Comparison of ENCODE assay signal across 8 cellular contexts in the genomic region with DNA sequence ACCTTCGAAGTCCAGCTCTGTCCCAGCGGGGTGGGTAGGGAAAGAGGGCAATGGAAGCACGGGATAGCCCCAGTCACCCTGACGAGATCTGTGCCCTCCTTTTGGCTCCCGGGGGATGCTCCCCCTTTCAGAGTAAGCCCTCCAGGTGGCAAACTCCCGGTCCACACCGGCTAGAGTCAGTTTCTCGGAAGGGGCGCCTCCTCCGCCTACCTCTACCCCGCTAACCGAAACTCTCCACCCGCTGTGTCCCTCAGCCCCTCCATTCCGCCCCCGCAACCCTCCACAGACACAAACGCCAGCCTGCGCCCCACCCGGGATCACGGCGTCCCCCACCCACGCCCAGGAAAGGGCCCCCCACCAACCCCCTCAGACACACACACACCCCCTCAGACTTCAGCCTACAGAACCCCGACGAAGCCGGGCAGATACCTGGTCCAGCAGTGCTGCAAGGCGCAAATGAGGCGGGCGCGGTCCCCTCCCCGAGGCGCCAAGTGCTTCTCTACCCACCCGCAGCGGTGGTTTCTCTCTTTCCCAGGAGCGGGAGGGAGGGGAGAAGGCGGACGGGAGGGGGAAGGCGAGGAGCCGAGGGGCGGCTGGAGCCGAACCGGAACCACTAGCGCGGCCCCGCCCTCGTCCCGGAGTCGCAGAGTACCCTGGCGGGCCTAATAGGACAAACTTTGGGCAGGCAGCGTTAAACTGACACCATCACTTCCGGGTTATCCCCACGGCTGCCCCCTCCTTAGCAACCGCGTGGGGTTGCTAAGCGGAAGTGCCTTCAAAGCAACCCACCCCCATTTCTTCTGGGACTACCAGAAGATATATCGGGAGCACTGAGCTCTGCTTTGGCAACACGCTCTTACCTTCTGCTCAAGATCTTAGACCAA. TPM values are rescaled to one million over a fixed set of nuclear protein-coding genes. Genes with fewer than 3 reads are reported as not detected.
DNase-seq lines count a peak whose midpoint lies in the region; ATAC-seq and TF ChIP-seq lines count a peak whose summit lies in the region.

A gene (minus strand): TSS at position 615 of the 884 bp plus-strand sequence. CDS start 55,674 bp downstream, outside the sequence.

- peak within 1 kb of the TSS; percentile 69 for H2AFZ ChIP-seq in KMS-11 (ENCODE audit: low read depth)

- H3K4me2 ChIP-seq in KMS-11 = peak within 1 kb of the TSS; percentile 84

- TF ChIP-seq POLR2A in Peyer's patch (IDR thresholded peaks at IDR 0.05) = peak in 1 of 2 donors; percentile 12

- H3K9me3 ChIP-seq in Peyer's patch (no peaks in the 10 kb centered on the region), muscle layer of colon (ENCODE audit: low read length) (no peaks in the 10 kb centered on the region)

- H3K27me3 ChIP-seq in KMS-11 (ENCODE audit: insufficient read depth, low read depth) (no peaks in the 10 kb centered on the region), Peyer's patch (no peaks in the 10 kb centered on the region), muscle layer of colon (ENCODE audit: control insufficient read depth in 1 of 2, insufficient read depth in 2 of 2, low read length in 2 of 2) (no peaks in the 10 kb centered on the region)

- peak; percentile 88 for ATAC-seq in GM21737 (IDR thresholded peaks at IDR 0.05; ENCODE audit: unreplicated experiment)
- peak; percentile 98 for ATAC-seq in esophagus mucosa

- H3K4me1 ChIP-seq in KMS-11 (ENCODE audit: low read depth, poor library complexity, severe bottlenecking) (peaks cover 19% of the 10 kb centered on the region), Peyer's patch (peaks cover 0 to 5% (median 0%) of the 10 kb centered on the region in 4 donors), muscle layer of colon (ENCODE audit: insufficient read depth, low read length) (peaks cover 10% of the 10 kb centered on the region)

- H3K4me3 ChIP-seq in KMS-11 (IDR thresholded peaks at IDR 0.05; ENCODE audit: insufficient read depth, low read depth, low read length) = no peak within 1 kb of the TSS
- peak within 1 kb of the TSS; percentile 77 to 93 (median 82) for H3K4me3 ChIP-seq in Peyer's patch
- peak within 1 kb of the TSS; percentile 88 for H3K4me3 ChIP-seq in muscle layer of colon (ENCODE audit: low read depth in 1 of 2, low read length in 2 of 2)

- DNase-seq in DMS153 (lab: John Stamatoyannopoulos, UW) (peak; percentile 83), Peyer's patch (peak; percentile 92 to 97 (median 93))
- peak; percentile 92 to 94 for DNase-seq in activated T-cell treated with anti-CD3 and anti-CD28 coated beads, Interleukin-2, amount 50 U/mL, for 48 hours
- peak; percentile 81 for DNase-seq in stimulated activated CD8-positive, alpha-beta memory T cell treated with anti-CD3 and anti-CD28 coated beads, Interleukin-7, amount 100 ng/mL, for 24 hours (ENCODE audit: low read depth)

- H3K36me3 ChIP-seq in KMS-11 (ENCODE audit: insufficient read depth) = no peaks in the 10 kb centered on the region
- H3K36me3 ChIP-seq in Peyer's patch = no peaks in the 10 kb centered on the region
- no peaks in the 10 kb centered on the region for H3K36me3 ChIP-seq in muscle layer of colon (ENCODE audit: insufficient read depth, low read length)

- H3K9ac ChIP-seq in KMS-11 (peak within 1 kb of the TSS; percentile 28), muscle layer of colon (ENCODE audit: low read length) (peak within 1 kb of the TSS; percentile 54)

- no peaks in the 10 kb centered on the region for H4K20me1 ChIP-seq in KMS-11 (ENCODE audit: insufficient read depth)

- H3K27ac ChIP-seq in KMS-11 = peak within 1 kb of the TSS; percentile 57
- H3K27ac ChIP-seq in Peyer's patch = peak within 1 kb of the TSS; percentile 68 to 79 (median 74)
- peak within 1 kb of the TSS; percentile 64 for H3K27ac ChIP-seq in muscle layer of colon (ENCODE audit: low read depth, low read length)

- TF ChIP-seq CTCF in KMS-11 (conservative IDR thresholded peaks at IDR 0.05; ENCODE audit: low read depth, low read length) = no peak
- no peak for TF ChIP-seq CTCF in Peyer's patch (IDR thresholded peaks at IDR 0.05)

- H3K79me2 ChIP-seq in KMS-11 (ENCODE audit: insufficient read depth, low read depth) = peaks cover 16% of the 10 kb centered on the region; the same call in 1 of the 2 replicates

RNA-seq across cellular contexts. Expression of the gene that starts here (rescaled TPM):
- total RNA-seq in Peyer's patch (10 to 100 TPM; 12.3 to 36.5 (median 24.2) TPM), esophagus mucosa (17.3 TPM)
